9 cellular contexts compared by ENCODE assay signal in the genomic region with DNA sequence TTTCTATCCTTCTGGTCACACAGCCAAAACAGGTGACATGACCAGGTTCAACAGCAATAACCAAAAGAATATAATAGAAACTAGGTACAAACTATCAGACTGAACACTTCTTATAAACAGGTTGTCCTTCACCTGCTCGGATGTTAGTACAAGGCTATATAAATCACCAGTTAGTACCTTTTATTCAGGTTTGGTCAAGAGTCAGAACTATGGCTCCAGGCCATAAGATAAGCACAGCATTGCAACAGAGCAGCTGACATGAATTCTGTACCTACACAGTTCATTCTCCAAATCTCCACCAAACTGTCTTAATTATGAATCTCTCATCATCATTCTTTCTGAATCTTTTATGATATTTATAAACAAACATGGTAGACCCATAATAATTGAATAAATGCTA.
"Had no signal": no experiment of that assay in that cellular context is flagged by ENCODE, and none has a peak within 500 bp of the region (broad histone marks: within the 10 kb centered on the region; RNA-seq: fewer than 3 reads in every experiment).

No MANE protein-coding gene starts in this region.

- FAIRE-seq: H1, H54, HepG2 had no signal

- H3K27ac ChIP-seq: HL-60 had no signal

- H3K4me3 ChIP-seq: GM23338 had no signal

- ATAC-seq: GM23338, HepG2 had no signal

- DNase-seq: H9, HCEC 1CT, HFFc6, KBM-7 had no signal
